In the genomic region with DNA sequence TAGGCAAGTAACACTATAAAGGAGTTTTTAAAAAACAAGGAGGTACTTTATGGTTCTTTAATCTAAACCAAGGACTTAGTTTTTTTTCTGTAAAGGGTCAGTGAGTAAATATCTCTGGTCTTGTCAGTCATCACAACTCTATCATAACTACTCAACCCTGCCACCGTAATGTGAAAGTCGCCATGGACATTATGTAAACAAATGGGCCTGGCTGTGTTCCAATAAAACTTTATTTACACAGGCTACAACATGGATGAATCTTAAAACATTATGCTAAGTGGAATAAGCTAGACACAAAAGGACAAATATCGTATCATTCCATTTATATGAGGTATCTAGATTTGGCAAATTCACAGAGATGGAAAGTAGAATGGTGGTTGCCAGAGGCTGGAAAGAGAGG, we compare ENCODE assay signal across 13 cellular contexts.
A peak's percentile ranks its signal among the peaks of the same experiment; 100 is the strongest.
DNase-seq lines count a peak whose midpoint lies in the region; ATAC-seq, FAIRE-seq and TF ChIP-seq lines count a peak whose summit lies in the region.
"Had no signal": no experiment of that assay in that cellular context is flagged by ENCODE, and none has a peak within 500 bp of the region (broad histone marks: within the 10 kb centered on the region; RNA-seq: fewer than 3 reads in every experiment).

No MANE protein-coding gene starts in this region.

- H3K36me3 ChIP-seq in K562 (ENCODE audit: control insufficient read depth, insufficient read depth, low read length): no peaks in the 10 kb centered on the region
- no peaks in the 10 kb centered on the region for H3K36me3 ChIP-seq in lower lobe of right lung
- H3K36me3 ChIP-seq: left lung had no signal

- TF ChIP-seq RAD21 in K562 (CRISPR knock-in tag; conservative IDR thresholded peaks at IDR 0.05 in 1 of 2, IDR thresholded peaks at IDR 0.05 in 1 of 2): no peak

- peaks cover 16% of the 10 kb centered on the region for H3K9me3 Mint-ChIP-seq in activated naive CD4-positive, alpha-beta T cell treated with anti-CD3 and anti-CD28 coated beads, Interleukin-2, amount 10 ng/mL, durations not matched to agents 7 days and 5 days
- H3K9me3 Mint-ChIP-seq: activated B cell treated with CpG ODN at 0.5 μM for 24 hours had no signal

- no peak overlapping the region for H3K4me2 ChIP-seq in K562 (ENCODE audit: insufficient read depth, low read length)

- H3K36me3 Mint-ChIP-seq in activated naive CD4-positive, alpha-beta T cell treated with anti-CD3 and anti-CD28 coated beads, Interleukin-2, amount 10 ng/mL, durations not matched to agents 7 days and 5 days: peaks cover 18% of the 10 kb centered on the region

- H3K27ac Mint-ChIP-seq in activated naive CD4-positive, alpha-beta T cell treated with anti-CD3 and anti-CD28 coated beads, Interleukin-2, amount 10 ng/mL, durations not matched to agents 7 days and 5 days: no peak overlapping the region
- H3K27ac Mint-ChIP-seq: activated B cell treated with CpG ODN at 0.5 μM for 24 hours had no signal

- H3K4me1 Mint-ChIP-seq in activated naive CD4-positive, alpha-beta T cell treated with anti-CD3 and anti-CD28 coated beads, Interleukin-2, amount 10 ng/mL, durations not matched to agents 7 days and 5 days: peaks cover 31% of the 10 kb centered on the region
- H3K4me1 Mint-ChIP-seq: activated B cell treated with CpG ODN at 0.5 μM for 24 hours had no signal

- in situ Hi-C loops in K562 (cut with MboI): no loop called here

- H3K27ac ChIP-seq in K562 (ENCODE audit: extremely low read depth, low read depth, low read length): no peak overlapping the region
- H3K27ac ChIP-seq in lower lobe of right lung: no peak overlapping the region
- H3K27ac ChIP-seq: left lung had no signal

- POLR2A ChIA-PET in K562 (lab: Yijun Ruan, JAX): no interaction called here

- no peak for TF ChIP-seq CTCF in K562 (IDR thresholded peaks at IDR 0.05 in 2 of 3, conservative IDR thresholded peaks at IDR 0.05 in 1 of 3; ENCODE audit: insufficient read depth in 2 of 3, low read depth in 1 of 3, low read length in 3 of 3)
- no peak for TF ChIP-seq CTCF in lower lobe of right lung (IDR thresholded peaks at IDR 0.05)

- no peak overlapping the region for H2AFZ ChIP-seq in K562 (ENCODE audit: low read depth, low read length)

- CTCF ChIA-PET in K562 (lab: Yijun Ruan, JAX; ENCODE audit: low intra/inter-chr PET ratio): no interaction called here
- CTCF ChIA-PET in activated naive CD4-positive, alpha-beta T cell treated with anti-CD3 and anti-CD28 coated beads, Interleukin-2, amount 10 ng/mL, durations not matched to agents 7 days and 5 days (lab: Charles Lee): no interaction called here

- 23% methylated on average over 3 of the region's 3 CpGs for WGBS in K562 (ENCODE audit: insufficient coverage, low coverage, missing lambda C conversion rate)

- no peak overlapping the region for H3K4me3 ChIP-seq in K562
- H3K4me3 ChIP-seq in lower lobe of right lung: no peak overlapping the region
- H3K4me3 ChIP-seq: left lung had no signal

- no peak overlapping the region for H3K9ac ChIP-seq in K562 (ENCODE audit: insufficient read depth in 1 of 2, low read depth in 2 of 2, low read length in 2 of 2)

- no peaks in the 10 kb centered on the region for H3K27me3 Mint-ChIP-seq in activated naive CD4-positive, alpha-beta T cell treated with anti-CD3 and anti-CD28 coated beads, Interleukin-2, amount 10 ng/mL, durations not matched to agents 7 days and 5 days
- H3K27me3 Mint-ChIP-seq: activated B cell treated with CpG ODN at 0.5 μM for 24 hours had no signal

- no peak for TF ChIP-seq POLR2A in K562 (conservative IDR thresholded peaks at IDR 0.05)

- peak; percentile 58 for DNase-seq in COLO668 (lab: John Stamatoyannopoulos, UW; ENCODE audit: unreplicated experiment)
- no peak for DNase-seq in GM18507 (ENCODE audit: extremely low spot score, insufficient read length, low read depth)
- DNase-seq in NCI-H345 (lab: John Stamatoyannopoulos, UW): peak; percentile 79
- no peak for DNase-seq in K562 (ENCODE audit: extremely low read depth in 1 of 4, low spot score in 3 of 4)
- DNase-seq in activated naive CD4-positive, alpha-beta T cell treated with anti-CD3 and anti-CD28 coated beads, Interleukin-2, amount 10 ng/mL, durations not matched to agents 7 days and 5 days: no peak
- no peak for DNase-seq in foreskin melanocyte
- no peak for DNase-seq in lower lobe of right lung
- DNase-seq: activated B cell treated with CpG ODN at 0.5 μM for 24 hours; activated naive CD4-positive, alpha-beta T cell; KG1; left lung had no signal

- no peak overlapping the region for H3K4me3 Mint-ChIP-seq in activated naive CD4-positive, alpha-beta T cell treated with anti-CD3 and anti-CD28 coated beads, Interleukin-2, amount 10 ng/mL, durations not matched to agents 7 days and 5 days
- H3K4me3 Mint-ChIP-seq: activated B cell treated with CpG ODN at 0.5 μM for 24 hours had no signal

- no peaks in the 10 kb centered on the region for H4K20me1 ChIP-seq in K562 (replicated peaks; ENCODE audit: control insufficient read depth, insufficient read depth, low read length)

- ATAC-seq in K562: no peak
- no peak for ATAC-seq in lower lobe of right lung
- no peak for ATAC-seq in GM21447 (IDR thresholded peaks at IDR 0.05; ENCODE audit: unreplicated experiment)

- BruUV-seq in K562 (replicated peaks; lab: Mats Ljungman, UMichigan): no TSS peak

- H3K9me3 ChIP-seq in K562 (replicated peaks; ENCODE audit: control insufficient read depth, insufficient read depth, low read depth, low read length) (no peaks in the 10 kb centered on the region), lower lobe of right lung (no peaks in the 10 kb centered on the region)
- H3K9me3 ChIP-seq: left lung had no signal

- H3K27me3 ChIP-seq in K562 (ENCODE audit: control insufficient read depth in 2 of 2, insufficient read depth in 2 of 2, low read length in 2 of 2) (no peaks in the 10 kb centered on the region), lower lobe of right lung (ENCODE audit: low read depth) (no peaks in the 10 kb centered on the region)
- H3K27me3 ChIP-seq: left lung had no signal

- intact Hi-C loops in K562 (cut with micrococcal nuclease) (no loop called here), lower lobe of right lung (cut with DNase I) (no loop called here)

- H3K9me1 ChIP-seq in K562 (ENCODE audit: control insufficient read depth, insufficient read depth, low read length): no peaks in the 10 kb centered on the region

- no peak for TF ChIP-seq EP300 in K562 (IDR thresholded peaks at IDR 0.05; ENCODE audit: low read length)

- H3K4me1 ChIP-seq in K562 (replicated peaks in 1 of 2; ENCODE audit: control insufficient read depth in 2 of 2, insufficient read depth in 2 of 2, low read length in 2 of 2): no peaks in the 10 kb centered on the region
- no peaks in the 10 kb centered on the region for H3K4me1 ChIP-seq in lower lobe of right lung

- FAIRE-seq in GM18507 (lab: Jason Lieb, UNC) (peak; percentile 24), K562 (lab: Jason Lieb, UNC) (no peak)
- FAIRE-seq: GM12892 had no signal

- H3K79me2 ChIP-seq in K562 (ENCODE audit: control insufficient read depth, insufficient read depth, low read length): no peaks in the 10 kb centered on the region

TF ChIP-seq in K562, 482 proteins besides CTCF, POLR2A, EP300 and RAD21 (continues in another document):
- no peak for TF ChIP-seq RBM39 (optimal IDR thresholded peaks at IDR 0.05; ENCODE audit: low read depth, low read length)
- peak; percentile 90 for TF ChIP-seq FOXJ2 (tag; IDR thresholded peaks at IDR 0.05)
- no peak for TF ChIP-seq KDM5B (IDR thresholded peaks at IDR 0.05; ENCODE audit: insufficient replicate concordance, low read depth, low read length)
- TF ChIP-seq NEUROD1 (IDR thresholded peaks at IDR 0.05; ENCODE audit: borderline replicate concordance, low read depth, low read length, partially characterized antibody): no peak
- TF ChIP-seq ZC3H11A (IDR thresholded peaks at IDR 0.05; ENCODE audit: low read depth, low read length): no peak
- no peak for TF ChIP-seq E2F1 (CRISPR knock-in tag; IDR thresholded peaks at IDR 0.05)
- TF ChIP-seq NR2C2 (CRISPR knock-in tag; IDR thresholded peaks at IDR 0.05): no peak
- TF ChIP-seq NR2C2 (tag; IDR thresholded peaks at IDR 0.05): no peak
- TF ChIP-seq NFIC (IDR thresholded peaks at IDR 0.05): peak; percentile 39
- TF ChIP-seq MEIS2 (IDR thresholded peaks at IDR 0.05; ENCODE audit: partially characterized antibody): peak; percentile 55
- no peak for TF ChIP-seq PHB2 (IDR thresholded peaks at IDR 0.05; ENCODE audit: low read depth)

Comparison
In these comparisons a context has a peak if more than half of its experiments do, and no peak if none do; other contexts are left out.
1. DNase-seq: peak in COLO668 (single experiment) and NCI-H345 (single experiment); none in GM18507 (single experiment), K562 (0 of 4), activated naive CD4-positive, alpha-beta T cell treated with anti-CD3 and anti-CD28 coated beads, Interleukin-2, amount 10 ng/mL, durations not matched to agents 7 days and 5 days (single experiment), foreskin melanocyte (single experiment) and lower lobe of right lung (single experiment).